1 cellular context compared by ENCODE assay signal in the genomic region with DNA sequence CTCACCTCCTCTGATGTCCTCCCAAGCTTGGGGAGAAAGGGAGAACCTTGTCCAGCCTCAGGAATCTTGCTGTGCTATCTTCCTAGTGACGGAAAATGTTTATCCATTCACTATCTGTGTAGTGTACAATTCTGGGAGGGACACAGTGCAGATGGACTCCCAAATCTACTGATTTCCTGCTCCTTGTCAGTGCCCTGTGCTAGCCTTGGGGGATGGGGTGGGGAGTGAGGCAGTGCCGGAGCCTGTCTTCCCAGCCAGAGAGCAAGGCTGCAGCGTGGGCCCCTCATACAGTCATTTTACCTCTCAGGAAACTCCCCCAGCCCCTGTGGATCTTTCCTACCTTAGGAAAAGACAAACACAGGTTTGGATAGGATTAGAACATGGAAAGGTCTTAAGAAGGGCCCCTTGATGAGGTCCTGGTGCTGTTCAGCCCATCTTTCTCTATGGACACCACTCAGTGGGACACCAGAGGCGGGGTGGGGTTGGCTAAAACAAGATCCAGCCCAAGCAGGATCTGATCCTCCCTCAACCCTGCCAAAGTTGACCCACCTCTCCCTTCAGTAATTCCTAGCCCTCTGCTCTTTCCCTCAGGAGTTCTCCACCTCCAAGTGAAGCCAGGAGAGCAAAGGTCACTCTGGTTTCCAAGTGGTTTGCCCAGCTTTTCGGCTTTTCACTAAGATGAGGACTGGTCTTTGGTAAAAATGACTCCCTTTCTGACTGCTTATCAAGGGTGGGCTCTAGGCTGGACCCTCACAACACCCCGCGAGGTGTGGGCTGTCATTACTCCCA.
TF ChIP-seq lines count a peak whose summit lies in the region.

No MANE protein-coding gene starts in this region.

TF ChIP-seq in K562, 482 proteins besides CTCF, POLR2A, EP300 and RAD21:
- no peak for TF ChIP-seq ZNF3 (CRISPR knock-in tag; IDR thresholded peaks at IDR 0.05)
- TF ChIP-seq ZNF239 (CRISPR knock-in tag; IDR thresholded peaks at IDR 0.05) = peak; percentile 73; the same call in 1 of the 2 replicates
